In the genomic region with DNA sequence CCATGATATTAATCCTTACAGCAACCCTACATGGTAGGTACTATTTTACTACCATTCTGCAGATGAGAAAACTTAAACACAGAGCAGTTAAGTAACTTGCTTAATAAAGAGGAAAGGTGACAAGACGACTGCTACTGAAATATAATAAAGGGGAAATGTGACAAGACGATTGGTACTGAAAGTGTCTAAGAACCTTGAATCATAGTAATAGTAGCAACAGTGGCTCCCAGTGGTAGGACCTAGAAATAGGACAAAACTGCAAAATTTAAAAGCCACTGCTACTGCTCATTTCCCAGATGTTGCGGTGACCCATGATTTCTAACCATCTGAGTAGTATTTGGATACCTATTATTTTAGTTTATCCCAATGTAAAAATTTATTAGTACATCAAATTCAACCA, we compare ENCODE assay signal across 8 cellular contexts.
DNase-seq lines count a peak whose midpoint lies in the region; ATAC-seq and TF ChIP-seq lines count a peak whose summit lies in the region.

No MANE protein-coding gene starts in this region.

- DNase-seq in AG04450 (ENCODE audit: low read depth, low spot score): no peak
- DNase-seq in adrenal gland: peak in 1 of 7 donors; percentile 15
- no peak for DNase-seq in GM19238 (ENCODE audit: insufficient read length, low spot score)
- no peak for DNase-seq in prostate gland (ENCODE audit: low spot score)
- no peak for DNase-seq in stimulated activated naive CD8-positive, alpha-beta T cell treated with anti-CD3 and anti-CD28 coated beads, Interleukin-15, Interleukin-2, amounts not matched to agents 100 U/mL and 50 U/mL, for 24 hours
- no peak for DNase-seq in right cardiac atrium

- peak; percentile 19; the same call in 1 of the 2 replicates for TF ChIP-seq CTCF in AG04450 (IDR thresholded peaks at IDR 0.05; ENCODE audit: low read depth, low read length)
- peak in 4 of 6 experiments; percentile 36 to 43 (median 39) for TF ChIP-seq CTCF in adrenal gland (IDR thresholded peaks at IDR 0.05)
- TF ChIP-seq CTCF in prostate gland (IDR thresholded peaks at IDR 0.05): no peak

- TF ChIP-seq POLR2A in adrenal gland (IDR thresholded peaks at IDR 0.05) (no peak), prostate gland (IDR thresholded peaks at IDR 0.05) (no peak)

- H3K27me3 ChIP-seq in AG04450 (ENCODE audit: control insufficient read depth, insufficient read depth, low read length) (no peaks in the 10 kb centered on the region), adrenal gland (no peaks in the 10 kb centered on the region), prostate gland (replicated peaks; ENCODE audit: insufficient read depth) (no peaks in the 10 kb centered on the region), right cardiac atrium (ENCODE audit: control insufficient read depth, insufficient read depth) (no peaks in the 10 kb centered on the region)

- H3K9me3 ChIP-seq in AG04450 (ENCODE audit: control insufficient read depth, insufficient read depth, low read length): no peaks in the 10 kb centered on the region
- H3K9me3 ChIP-seq in adrenal gland (replicated peaks in 1 of 3): no peaks in the 10 kb centered on the region
- H3K9me3 ChIP-seq in prostate gland: no peaks in the 10 kb centered on the region
- H3K9me3 ChIP-seq in right cardiac atrium (ENCODE audit: control insufficient read depth, low read length): no peaks in the 10 kb centered on the region

- CTCF ChIA-PET in AG04450 (lab: Charles Lee): no interaction called here

- 18 to 39% (median 22%) methylated on average over 3 of the region's 3 CpGs for WGBS in adrenal gland, 4 donors
- WGBS in prostate gland: 23% methylated on average over 3 of the region's 3 CpGs
- 33% methylated on average over 3 of the region's 3 CpGs for WGBS in right cardiac atrium

- POLR2A ChIA-PET in AG04450 (lab: Yijun Ruan, JAX): no interaction called here

- ATAC-seq in GM19035 (IDR thresholded peaks at IDR 0.05; ENCODE audit: unreplicated experiment) (peak; percentile 82), HG03175 (IDR thresholded peaks at IDR 0.05; ENCODE audit: unreplicated experiment) (peak; percentile 81), right cardiac atrium (no peak)
- ATAC-seq in stimulated activated naive CD8-positive, alpha-beta T cell treated with anti-CD3 and anti-CD28 coated beads, Interleukin-15, Interleukin-2, amounts not matched to agents 100 U/mL and 50 U/mL, for 24 hours: no peak

- H3K36me3 ChIP-seq in adrenal gland (replicated peaks in 1 of 2) (no peaks in the 10 kb centered on the region), prostate gland (no peaks in the 10 kb centered on the region)

- H3K27ac ChIP-seq in AG04450 (ENCODE audit: low read depth, low read length) (no peak overlapping the region), adrenal gland (no peak overlapping the region), prostate gland (no peak overlapping the region), right cardiac atrium (ENCODE audit: low read length) (no peak overlapping the region)

- no peaks in the 10 kb centered on the region for H3K4me1 ChIP-seq in adrenal gland (replicated peaks in 1 of 2)
- H3K4me1 ChIP-seq in prostate gland (replicated peaks): no peaks in the 10 kb centered on the region
- H3K4me1 ChIP-seq in right cardiac atrium (ENCODE audit: control insufficient read depth, insufficient read depth, low read length): no peaks in the 10 kb centered on the region

- intact Hi-C loops in adrenal gland (cut with DNase I) (no loop called here), prostate gland (cut with DNase I) (no loop called here), right cardiac atrium (cut with DNase I) (no loop called here)

- no peak overlapping the region for H3K4me3 ChIP-seq in AG04450 (ENCODE audit: low read depth, low read length)
- H3K4me3 ChIP-seq in adrenal gland: no peak overlapping the region
- H3K4me3 ChIP-seq in prostate gland: no peak overlapping the region
- H3K4me3 ChIP-seq in right cardiac atrium (ENCODE audit: low read length): no peak overlapping the region

Comparison
In these comparisons a context has a peak if more than half of its experiments do, and no peak if none do; other contexts are left out.
1. CTCF ChIP-seq: peak in AG04450 (single experiment) and adrenal gland (4 of 6); none in prostate gland (0 of 4).
2. ATAC-seq: peak in GM19035 (single experiment) and HG03175 (single experiment); none in stimulated activated naive CD8-positive, alpha-beta T cell treated with anti-CD3 and anti-CD28 coated beads, Interleukin-15, Interleukin-2, amounts not matched to agents 100 U/mL and 50 U/mL, for 24 hours (single experiment) and right cardiac atrium (0 of 2).